ENCODE assay signal across 8 cellular contexts in the genomic region with DNA sequence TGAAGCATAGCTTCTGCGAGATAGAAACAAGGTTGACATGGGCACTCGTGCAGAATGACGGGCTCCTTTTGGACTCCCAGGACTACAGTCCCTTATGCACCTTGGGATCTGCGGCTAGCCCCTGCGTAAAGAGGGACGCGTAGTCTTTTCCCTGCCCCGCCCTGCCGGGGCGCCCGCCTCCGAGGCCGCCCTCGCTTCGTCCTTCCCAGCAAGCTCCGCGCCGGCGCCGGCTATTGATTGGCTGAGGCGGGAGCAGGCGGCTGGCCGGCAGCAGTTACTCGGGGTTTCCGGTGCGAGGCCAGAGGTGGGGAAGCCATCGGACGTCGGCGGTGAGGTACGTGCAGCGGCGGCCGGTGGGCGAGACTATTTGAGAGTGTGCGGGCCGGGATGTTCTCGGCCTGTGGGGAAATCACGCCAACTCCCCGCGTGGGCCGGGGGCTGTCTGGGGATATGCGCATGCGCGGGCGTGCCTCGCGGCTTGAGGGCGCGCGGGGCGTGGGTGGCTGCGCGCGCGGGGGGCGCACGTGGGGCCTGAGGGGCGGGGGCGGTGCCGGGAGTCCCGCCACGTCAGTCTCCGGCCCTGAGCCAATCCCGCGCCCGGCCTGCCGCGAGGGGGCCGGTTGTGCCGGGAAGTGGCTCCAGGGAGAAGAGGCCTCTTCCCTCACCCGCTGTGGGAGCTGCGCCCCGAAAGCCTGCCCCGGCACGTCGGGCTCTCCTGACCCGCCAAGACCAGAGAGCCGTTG. TPM values are rescaled to one million over a fixed set of nuclear protein-coding genes. Genes with fewer than 3 reads are reported as not detected.
DNase-seq lines count a peak whose midpoint lies in the region; ATAC-seq and TF ChIP-seq lines count a peak whose summit lies in the region.

Gene TXLNA, plus strand, starts transcription at position 233 of the 743 bp plus-strand sequence. CDS start 671 bp downstream, outside the sequence.

- ATAC-seq in HG02642 (IDR thresholded peaks at IDR 0.05; ENCODE audit: poor library complexity, unreplicated experiment) (peak; percentile 86), Right ventricle myocardium superior (ENCODE audit: poor library complexity) (peak; percentile 97)

- WGBS in transverse colon (ENCODE audit: low coverage in 1 of 2), 2 donors, result 0% methylated on average over 36 of the region's 79 CpGs; no CpG with 5 or more reads in 1 of the 2 donors

- H3K4me3 ChIP-seq in transverse colon, result peak within 1 kb of the TSS; percentile 55 to 82 (median 74)

- peak in 1 of 5 experiments; percentile 9 for TF ChIP-seq CTCF in transverse colon (IDR thresholded peaks at IDR 0.05)

- peak; percentile 91 for DNase-seq in NCI-H128 (lab: John Stamatoyannopoulos, UW; ENCODE audit: unreplicated experiment)
- DNase-seq in SW 1271 (lab: John Stamatoyannopoulos, UW), result peak; percentile 63 to 83
- DNase-seq in activated naive CD8-positive, alpha-beta T cell treated with anti-CD3 and anti-CD28 coated beads, Interleukin-2, amount 50 U/mL, for 16 hours (ENCODE audit: low read depth, low spot score), result peak; percentile 70
- peak; percentile 98 for DNase-seq in Right ventricle myocardium superior
- peak; percentile 90 for DNase-seq in pons (ENCODE audit: low spot score)
- peak; percentile 96 for DNase-seq in transverse colon

- H3K4me1 ChIP-seq in transverse colon, result peaks cover 12 to 47% (median 38%) of the 10 kb centered on the region in 4 donors

- peaks cover 0 to 9% (median 3%) of the 10 kb centered on the region in 4 donors for H3K36me3 ChIP-seq in transverse colon

- no peak for TF ChIP-seq EP300 in transverse colon (IDR thresholded peaks at IDR 0.05; ENCODE audit: low read depth)

- TF ChIP-seq POLR2A in GM10847 (IDR thresholded peaks at IDR 0.05; ENCODE audit: extremely low read depth, insufficient read length), result peak; percentile 84
- TF ChIP-seq POLR2A in transverse colon (IDR thresholded peaks at IDR 0.05), result peak; percentile 59

- in situ Hi-C loops in transverse colon (cut with MboI; ENCODE audit: low pct_ligation_motif_present in 1 of 4, low pct_unique_long_range_greater_than_20kb in 1 of 4, low sequenced_read_pairs in 3 of 4), result no loop called here

- H3K9me3 ChIP-seq in transverse colon, result no peaks in the 10 kb centered on the region

- H3K27me3 ChIP-seq in transverse colon, result no peaks in the 10 kb centered on the region

- intact Hi-C loops in Right ventricle myocardium superior (cut with DNase I) (no loop called here), transverse colon (cut with DNase I; ENCODE audit: low total_unique reads) (no loop called here)

- peak within 1 kb of the TSS; percentile 94 to 98 (median 96) for H3K27ac ChIP-seq in transverse colon

RNA-seq across cellular contexts. Expression of gene TXLNA, which starts in this region (rescaled TPM):
- total RNA-seq in Right ventricle myocardium superior, result 15.5 TPM
- total RNA-seq in transverse colon, result 10 to 100 TPM; 16.5 to 37.3 (median 25.7) TPM

Comparison
In these comparisons a context has a peak if more than half of its experiments do, and no peak if none do; other contexts are left out.
1. Peak in every context shown above with its lines: DNase-seq, ATAC-seq, H3K4me3 ChIP-seq and H3K27ac ChIP-seq.